Comparison of ENCODE assay signal across 1 cellular context in the genomic region with DNA sequence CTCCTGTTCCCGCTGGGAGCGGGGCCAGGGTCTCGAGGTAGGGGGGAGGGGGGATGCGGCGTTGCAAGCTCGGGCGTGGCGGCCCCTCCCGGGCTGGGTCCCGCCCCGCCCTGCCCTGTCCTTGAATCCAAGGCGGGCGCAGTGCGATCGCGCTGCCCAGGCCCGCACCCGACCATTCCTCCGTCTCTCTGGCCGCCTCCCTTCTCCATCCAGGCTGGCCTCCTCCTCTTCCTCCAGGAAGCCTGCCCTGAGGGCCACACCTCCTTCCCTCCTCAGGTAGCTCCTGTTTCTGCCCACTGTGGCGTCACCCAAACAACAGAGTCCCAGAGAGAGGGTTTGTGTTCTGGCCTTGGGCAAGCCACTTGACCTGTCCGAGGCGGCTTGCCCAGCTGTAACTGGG.
TF ChIP-seq lines count a peak whose summit lies in the region.

No MANE protein-coding gene starts in this region.

TF ChIP-seq in GM23338, 12 proteins besides CTCF, POLR2A, EP300 and RAD21 (continued from another document):
- TF ChIP-seq STAT1 (IDR thresholded peaks at IDR 0.05; ENCODE audit: unreplicated experiment) (no peak), JUNB (IDR thresholded peaks at IDR 0.05; ENCODE audit: unreplicated experiment) (no peak)
